ENCODE assay signal across 13 cellular contexts in the genomic region with DNA sequence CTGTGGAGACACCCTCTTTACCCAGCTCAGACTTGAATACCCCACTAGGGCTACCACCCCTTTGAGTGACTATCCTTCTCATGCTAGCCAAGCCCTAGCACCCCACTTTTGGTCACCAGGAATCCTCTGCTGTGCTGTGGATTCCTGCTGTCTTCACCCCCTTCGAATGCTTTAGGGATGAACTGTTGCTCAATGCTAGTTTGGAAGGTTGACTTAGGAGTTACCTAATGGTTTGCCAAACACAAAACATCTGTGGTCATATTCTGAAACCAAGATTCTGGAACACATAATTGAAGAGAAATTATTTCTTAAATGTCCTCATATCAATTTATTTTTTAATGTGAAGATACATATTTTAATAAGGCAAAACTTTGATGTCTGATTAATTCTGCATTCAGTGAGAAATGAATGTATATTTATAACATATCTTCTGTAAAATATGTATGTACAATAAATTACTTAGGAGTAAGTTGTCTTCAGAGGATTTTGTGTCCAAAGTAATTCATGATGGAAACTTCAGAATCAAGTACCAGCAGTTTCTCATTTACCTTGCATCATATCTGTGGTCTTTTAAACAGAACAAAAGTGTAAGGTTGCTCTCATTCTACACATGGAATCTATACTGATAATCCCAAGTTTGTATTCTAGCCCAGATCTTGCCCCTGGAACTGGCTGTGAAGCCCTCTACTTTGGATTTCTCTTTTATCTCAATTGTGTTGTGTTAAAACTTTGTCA.
"Had no signal": no experiment of that assay in that cellular context is flagged by ENCODE, and none has a peak within 500 bp of the region (broad histone marks: within the 10 kb centered on the region; RNA-seq: fewer than 3 reads in every experiment).

No MANE protein-coding gene starts in this region.

- H3K4me3 ChIP-seq: stomach had no signal

- ATAC-seq: activated CD4-positive, alpha-beta T cell treated with anti-CD3 and anti-CD28 coated beads for 36 hours; activated CD8-positive, alpha-beta T cell treated with anti-CD3 and anti-CD28 coated beads, Interleukin-2, amount 10 ng/mL, durations not matched to agents 7 days and 5 days had no signal

- DNase-seq: activated CD4-positive, alpha-beta T cell treated with anti-CD3 and anti-CD28 coated beads for 36 hours; activated CD8-positive, alpha-beta memory T cell treated with anti-CD3 and anti-CD28 coated beads, Interleukin-2, amount 50 U/mL, for 48 hours; activated CD8-positive, alpha-beta T cell treated with anti-CD3 and anti-CD28 coated beads, Interleukin-2, amount 10 ng/mL, durations not matched to agents 7 days and 5 days; activated naive CD8-positive, alpha-beta T cell treated with anti-CD3 and anti-CD28 coated beads, Interleukin-2, amount 10 ng/mL, durations not matched to agents 7 days and 5 days; cortex of kidney; effector CD8-positive, alpha-beta T cell; mesendoderm; nephron progenitor cell; stimulated activated CD4-positive, alpha-beta T cell treated with anti-CD3 and anti-CD28 coated beads, Interleukin-15, amount 100 ng/mL, for 24 hours; stimulated activated CD4-positive, alpha-beta T cell treated with anti-CD3 and anti-CD28 coated beads, Interleukin-4, amount 100 ng/mL, for 24 hours; stomach; T-helper 1 cell; WERI-Rb-1 had no signal
